Comparison of ENCODE assay signal across 8 cellular contexts in genomic region chr5:115179959-115180709, GRCh38. TPM values are rescaled to one million over a fixed set of nuclear protein-coding genes. Genes with fewer than 3 reads are reported as not detected.
DNase-seq lines count a peak whose midpoint lies in the region; ATAC-seq and TF ChIP-seq lines count a peak whose summit lies in the region.

No MANE protein-coding gene starts in this region.

- H3K27me3 Mint-ChIP-seq in endothelial cell (ENCODE audit: unreplicated experiment) = peaks cover 17% of the 10 kb centered on the region

- peak overlapping the region; percentile 35 for H3K4me3 ChIP-seq in HL-60 (replicated peaks; ENCODE audit: insufficient read depth, low read length)
- no peak overlapping the region for H3K4me3 ChIP-seq in mucosa of descending colon
- H3K4me3 ChIP-seq in uterus = peak overlapping the region; percentile 20 to 42

- ATAC-seq in GM19395 (IDR thresholded peaks at IDR 0.05; ENCODE audit: unreplicated experiment) (peak; percentile 68), mucosa of descending colon (peak; percentile 68), HG03108 (IDR thresholded peaks at IDR 0.05; ENCODE audit: unreplicated experiment) (no peak)

- H3K4me1 Mint-ChIP-seq in endothelial cell (ENCODE audit: unreplicated experiment) = no peaks in the 10 kb centered on the region

- DNase-seq in COR-L47 (lab: John Stamatoyannopoulos, UW) (peak; percentile 9), HL-60 (ENCODE audit: low read depth in 1 of 2, low spot score in 1 of 2) (peak in 1 of 2 experiments; percentile 6), SW480 (ENCODE audit: low spot score) (peak; percentile 66), endothelial cell (ENCODE audit: low spot score) (peak; percentile 69), mucosa of descending colon (peak; percentile 52 to 70 (median 53)), uterus (peak in 1 of 2 donors; percentile 18)

- no peak overlapping the region for H3K27ac ChIP-seq in HL-60 (replicated peaks)
- H3K27ac ChIP-seq in uterus = no peak overlapping the region

- H3K4me1 ChIP-seq in mucosa of descending colon (ENCODE audit: low read depth) = peaks cover 10% of the 10 kb centered on the region
- H3K4me1 ChIP-seq in uterus = peaks cover 0 to 11% of the 10 kb centered on the region in 2 donors

- no peaks in the 10 kb centered on the region for H3K36me3 ChIP-seq in mucosa of descending colon (ENCODE audit: low read depth)
- no peaks in the 10 kb centered on the region for H3K36me3 ChIP-seq in uterus

- TF ChIP-seq CTCF in HL-60 (IDR thresholded peaks at IDR 0.05; ENCODE audit: insufficient read depth, low read length) (no peak), endothelial cell (IDR thresholded peaks at IDR 0.05; ENCODE audit: unreplicated experiment) (no peak), mucosa of descending colon (IDR thresholded peaks at IDR 0.05) (no peak), uterus (IDR thresholded peaks at IDR 0.05) (no peak)

- no peaks in the 10 kb centered on the region for H3K9me3 ChIP-seq in mucosa of descending colon
- no peaks in the 10 kb centered on the region for H3K9me3 ChIP-seq in uterus

- H3K36me3 Mint-ChIP-seq in endothelial cell (ENCODE audit: low read depth, unreplicated experiment) = no peaks in the 10 kb centered on the region

- no peaks in the 10 kb centered on the region for H3K9me3 Mint-ChIP-seq in endothelial cell (ENCODE audit: unreplicated experiment)

- no peak for TF ChIP-seq POLR2A in uterus (IDR thresholded peaks at IDR 0.05)

- no peak overlapping the region for H3K27ac Mint-ChIP-seq in endothelial cell (ENCODE audit: unreplicated experiment)

- no peaks in the 10 kb centered on the region for H3K27me3 ChIP-seq in HL-60 (ENCODE audit: insufficient read depth, poor library complexity, severe bottlenecking)
- peaks cover 21 to 50% of the 10 kb centered on the region in 2 donors for H3K27me3 ChIP-seq in uterus

- H3K4me3 Mint-ChIP-seq in endothelial cell (ENCODE audit: unreplicated experiment) = peak overlapping the region; percentile 87

- intact Hi-C loops in mucosa of descending colon (cut with DNase I, micrococcal nuclease) = no loop called here
- intact Hi-C loops in uterus (cut with DNase I; ENCODE audit: low total_unique reads) = no loop called here

RNA-seq across cellular contexts. Expression of gene TRIM36, which starts 10.4 kb away (rescaled TPM):
- total RNA-seq in endothelial cell (ENCODE audit: unreplicated experiment) = 9.9 TPM
- 10 to 100 TPM; 20.6 to 45.7 (median 27.1) TPM for total RNA-seq in mucosa of descending colon
- 1 to 10 TPM in 3 of 4 donors, under 1 TPM in 1; 0.29 to 6.4 (median 1.7) TPM for total RNA-seq in uterus
